ENCODE assay signal across 1 cellular context in genomic region chr2:137900421-137901141, GRCh38.
TF ChIP-seq lines count a peak whose summit lies in the region.

No MANE protein-coding gene starts in this region.

TF ChIP-seq in HepG2, 621 proteins besides CTCF, POLR2A, EP300 and RAD21 (continued from another document):
- TF ChIP-seq ZBTB40 (IDR thresholded peaks at IDR 0.05) (peak; percentile 93), ZBTB40 (CRISPR knock-in tag; IDR thresholded peaks at IDR 0.05) (no peak)
